ENCODE assay signal across 9 cellular contexts in genomic region chr6:90008189-90008907, GRCh38.
DNase-seq lines count a peak whose midpoint lies in the region; ATAC-seq and TF ChIP-seq lines count a peak whose summit lies in the region.
"Had no signal": no experiment of that assay in that cellular context is flagged by ENCODE, and none has a peak within 500 bp of the region (broad histone marks: within the 10 kb centered on the region; RNA-seq: fewer than 3 reads in every experiment).

No MANE protein-coding gene starts in this region.

- peaks cover 43% of the 10 kb centered on the region for H3K36me3 Mint-ChIP-seq in activated CD4-positive, alpha-beta T cell treated with anti-CD3 and anti-CD28 coated beads for 36 hours (ENCODE audit: low read depth)
- no peaks in the 10 kb centered on the region for H3K36me3 Mint-ChIP-seq in WTC11

- H3K27ac ChIP-seq in osteoblast (ENCODE audit: low read depth, low read length) = peak overlapping the region; percentile 62

- peaks cover 34% of the 10 kb centered on the region for H3K4me1 ChIP-seq in osteoblast (ENCODE audit: insufficient read depth, low read length)

- peak; percentile 81 for ATAC-seq in activated CD4-positive, alpha-beta T cell treated with anti-CD3 and anti-CD28 coated beads for 36 hours
- peak; percentile 65 for ATAC-seq in HG02759 (IDR thresholded peaks at IDR 0.05; ENCODE audit: unreplicated experiment)
- ATAC-seq in WTC11 = no peak

- H3K27me3 Mint-ChIP-seq in activated CD4-positive, alpha-beta T cell treated with anti-CD3 and anti-CD28 coated beads for 36 hours = no peaks in the 10 kb centered on the region
- no peaks in the 10 kb centered on the region for H3K27me3 Mint-ChIP-seq in WTC11 (ENCODE audit: low read depth)
- H3K27me3 Mint-ChIP-seq: progenitor cell of endocrine pancreas had no signal

- peak overlapping the region; percentile 66 for H2AFZ ChIP-seq in osteoblast (ENCODE audit: low read length)

- H3K27me3 ChIP-seq in osteoblast (ENCODE audit: insufficient read depth, low read length) = no peaks in the 10 kb centered on the region

- peaks cover 65% of the 10 kb centered on the region for H3K4me1 Mint-ChIP-seq in activated CD4-positive, alpha-beta T cell treated with anti-CD3 and anti-CD28 coated beads for 36 hours
- H3K4me1 Mint-ChIP-seq in WTC11 = peaks cover 9% of the 10 kb centered on the region

- H3K4me2 ChIP-seq in osteoblast (ENCODE audit: insufficient read depth, low read length) = no peak overlapping the region

- no peaks in the 10 kb centered on the region for H3K79me2 ChIP-seq in osteoblast (ENCODE audit: insufficient read depth, low read length)

- H3K9me3 Mint-ChIP-seq in activated CD4-positive, alpha-beta T cell treated with anti-CD3 and anti-CD28 coated beads for 36 hours (ENCODE audit: low read depth) = no peaks in the 10 kb centered on the region
- no peaks in the 10 kb centered on the region for H3K9me3 Mint-ChIP-seq in WTC11

- intact Hi-C loops in activated CD4-positive, alpha-beta T cell treated with anti-CD3 and anti-CD28 coated beads for 36 hours (cut with DNase I, micrococcal nuclease) = loop anchor here (1.0 to 10.0 kb wide), 8 partner anchors 17 to 576 kb away; partner anchors contain the start of gene MAP3K7 (in 1 of the 2)

- TF ChIP-seq CTCF in WTC11 (IDR thresholded peaks at IDR 0.05) = no peak
- no peak for TF ChIP-seq CTCF in osteoblast (IDR thresholded peaks at IDR 0.05; ENCODE audit: extremely low read depth, low read depth, low read length)

- DNase-seq in activated CD4-positive, alpha-beta T cell treated with anti-CD3 and anti-CD28 coated beads for 36 hours = peak; percentile 42
- no peak for DNase-seq in activated CD4-positive, alpha-beta T cell treated with anti-CD3 and anti-CD28 coated beads, Interleukin-2, amount 50 U/mL, for 1 hour
- DNase-seq in WTC11 (ENCODE audit: low spot score) (no peak), osteoblast (ENCODE audit: insufficient read length, low spot score, missing footprints) (no peak), kidney glomerular epithelial cell (lab: John Stamatoyannopoulos, UW) (no peak), inferior parietal cortex (ENCODE audit: extremely low spot score) (no peak), NCI-H446 treated with DMSO at 0.1 percent for 48 hours (lab: John Stamatoyannopoulos, UW) (no peak)

- H3K9me3 ChIP-seq in osteoblast (ENCODE audit: low read depth, low read length) = no peaks in the 10 kb centered on the region

- H3K27ac Mint-ChIP-seq in activated CD4-positive, alpha-beta T cell treated with anti-CD3 and anti-CD28 coated beads for 36 hours = peak overlapping the region; percentile 95
- peak overlapping the region; percentile 58; the same call in 1 of the 2 replicates for H3K27ac Mint-ChIP-seq in WTC11
- H3K27ac Mint-ChIP-seq: progenitor cell of endocrine pancreas had no signal

- POLR2A ChIA-PET in activated CD4-positive, alpha-beta T cell treated with anti-CD3 and anti-CD28 coated beads for 36 hours (lab: Charles Lee) = interaction anchor here (0.6 to 2.2 kb wide), 7 partner anchors 38 to 458 kb away, joined by 3 to 8 read pairs (median 4); no protein-coding TSS in a partner anchor
- POLR2A ChIA-PET in WTC11 (lab: Charles Lee) = no interaction called here

- H4K20me1 ChIP-seq in osteoblast (ENCODE audit: insufficient read depth, low read length) = no peaks in the 10 kb centered on the region

- no peaks in the 10 kb centered on the region for H3K36me3 ChIP-seq in osteoblast (ENCODE audit: insufficient read depth, low read length)

- no peak overlapping the region for H3K4me3 ChIP-seq in osteoblast (ENCODE audit: insufficient read depth, low read length)

- CTCF ChIA-PET in activated CD4-positive, alpha-beta T cell treated with anti-CD3 and anti-CD28 coated beads for 36 hours (lab: Charles Lee) = interaction anchor here (0.6 to 1.6 kb wide), 8 partner anchors 8 to 382 kb away, joined by 3 to 9 read pairs (median 4); no protein-coding TSS in a partner anchor
- CTCF ChIA-PET in WTC11 (lab: Charles Lee) = no interaction called here

- H3K4me3 Mint-ChIP-seq in activated CD4-positive, alpha-beta T cell treated with anti-CD3 and anti-CD28 coated beads for 36 hours = peak overlapping the region; percentile 18
- H3K4me3 Mint-ChIP-seq in WTC11 = no peak overlapping the region

TF ChIP-seq in WTC11, 78 proteins besides CTCF, POLR2A, EP300 and RAD21 (continues in another document):
- TF ChIP-seq ZNF219 (CRISPR knock-in tag; IDR thresholded peaks at IDR 0.05; ENCODE audit: borderline replicate concordance) (no peak), IRF2 (CRISPR knock-in tag; IDR thresholded peaks at IDR 0.05; ENCODE audit: borderline replicate concordance, low read depth) (no peak), NFYB (CRISPR knock-in tag; conservative IDR thresholded peaks at IDR 0.05; ENCODE audit: low read depth) (no peak), ZNF281 (CRISPR knock-in tag; IDR thresholded peaks at IDR 0.05) (no peak), JUN (CRISPR knock-in tag; IDR thresholded peaks at IDR 0.05) (no peak), PRDM15 (CRISPR knock-in tag; IDR thresholded peaks at IDR 0.05) (no peak), ZNF138 (CRISPR knock-in tag; conservative IDR thresholded peaks at IDR 0.05) (no peak), ZNF671 (CRISPR knock-in tag; IDR thresholded peaks at IDR 0.05) (no peak), OVOL2 (CRISPR knock-in tag; IDR thresholded peaks at IDR 0.05; ENCODE audit: borderline replicate concordance) (no peak)
- TF ChIP-seq, protein P1, sequence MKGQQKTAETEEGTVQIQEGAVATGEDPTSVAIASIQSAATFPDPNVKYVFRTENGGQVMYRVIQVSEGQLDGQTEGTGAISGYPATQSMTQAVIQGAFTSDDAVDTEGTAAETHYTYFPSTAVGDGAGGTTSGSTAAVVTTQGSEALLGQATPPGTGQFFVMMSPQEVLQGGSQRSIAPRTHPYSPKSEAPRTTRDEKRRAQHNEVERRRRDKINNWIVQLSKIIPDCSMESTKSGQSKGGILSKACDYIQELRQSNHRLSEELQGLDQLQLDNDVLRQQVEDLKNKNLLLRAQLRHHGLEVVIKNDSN (CRISPR knock-in tag; IDR thresholded peaks at IDR 0.05) = no peak
- TF ChIP-seq, protein P2, sequence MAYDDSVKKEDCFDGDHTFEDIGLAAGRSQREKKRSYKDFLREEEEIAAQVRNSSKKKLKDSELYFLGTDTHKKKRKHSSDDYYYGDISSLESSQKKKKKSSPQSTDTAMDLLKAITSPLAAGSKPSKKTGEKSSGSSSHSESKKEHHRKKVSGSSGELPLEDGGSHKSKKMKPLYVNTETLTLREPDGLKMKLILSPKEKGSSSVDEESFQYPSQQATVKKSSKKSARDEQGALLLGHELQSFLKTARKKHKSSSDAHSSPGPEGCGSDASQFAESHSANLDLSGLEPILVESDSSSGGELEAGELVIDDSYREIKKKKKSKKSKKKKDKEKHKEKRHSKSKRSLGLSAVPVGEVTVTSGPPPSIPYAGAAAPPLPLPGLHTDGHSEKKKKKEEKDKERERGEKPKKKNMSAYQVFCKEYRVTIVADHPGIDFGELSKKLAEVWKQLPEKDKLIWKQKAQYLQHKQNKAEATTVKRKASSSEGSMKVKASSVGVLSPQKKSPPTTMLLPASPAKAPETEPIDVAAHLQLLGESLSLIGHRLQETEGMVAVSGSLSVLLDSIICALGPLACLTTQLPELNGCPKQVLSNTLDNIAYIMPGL (CRISPR knock-in tag; IDR thresholded peaks at IDR 0.05) = no peak
